In genomic region chrX:15240414-15240813, GRCh38 we compare ENCODE assay signal across 8 cellular contexts. TPM values are rescaled to one million over a fixed set of nuclear protein-coding genes. Genes with fewer than 3 reads are reported as not detected.
"Had no signal": no experiment of that assay in that cellular context is flagged by ENCODE, and none has a peak within 500 bp of the region (broad histone marks: within the 10 kb centered on the region; RNA-seq: fewer than 3 reads in every experiment).

No MANE protein-coding gene starts in this region.

- H3K4me3 ChIP-seq: GM12878 had no signal

- FAIRE-seq: G401.6, GM12878, GM12891, GM12892, GM18507 had no signal

- ATAC-seq: GM12878 had no signal

- DNase-seq: GDM1, GF-D8 had no signal

RNA-seq across cellular contexts. Expression of gene ASB9, which starts 29.5 kb away (rescaled TPM):
- total RNA-seq: G401 had no signal
